In the genomic region with DNA sequence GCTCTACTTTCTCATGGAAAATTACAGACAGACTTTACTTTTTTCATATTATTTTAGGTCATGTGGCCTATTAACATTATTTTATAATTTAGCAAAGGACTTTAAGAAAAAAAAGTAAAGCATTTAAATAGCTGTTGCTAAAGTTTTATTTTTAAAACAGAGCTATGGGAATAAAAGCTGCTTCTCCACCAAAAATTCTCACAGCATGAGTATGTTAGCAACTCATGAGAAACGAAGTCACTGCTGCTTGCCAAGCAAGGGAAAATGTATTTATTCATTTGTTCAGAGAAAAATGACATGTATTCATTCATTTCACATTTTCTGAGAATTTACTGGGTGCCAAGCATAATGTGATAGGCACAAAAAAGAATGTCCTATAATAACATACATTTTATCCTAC, we compare ENCODE assay signal across 20 cellular contexts. TPM values are rescaled to one million over a fixed set of nuclear protein-coding genes. Genes with fewer than 3 reads are reported as not detected.
A peak's percentile ranks its signal among the peaks of the same experiment; 100 is the strongest.
DNase-seq lines count a peak whose midpoint lies in the region; ATAC-seq and TF ChIP-seq lines count a peak whose summit lies in the region.
"Had no signal": no experiment of that assay in that cellular context is flagged by ENCODE, and none has a peak within 500 bp of the region (broad histone marks: within the 10 kb centered on the region; RNA-seq: fewer than 3 reads in every experiment).

No MANE protein-coding gene starts in this region.

- intact Hi-C loops in Caco-2 (cut with micrococcal nuclease; ENCODE audit: unreplicated experiment), result loop anchor here (1.0 to 2.0 kb wide), 3 partner anchors 11 to 99 kb away; partner anchors contain the start of gene SOSTDC1
- intact Hi-C loops in IMR-90 (cut with micrococcal nuclease), result no loop called here
- intact Hi-C loops in CD8-positive, alpha-beta T cell (cut with DNase I, micrococcal nuclease), result no loop called here

- POLR2A ChIA-PET in Caco-2 (lab: Charles Lee) (no interaction called here), IMR-90 (lab: Charles Lee; ENCODE audit: unreplicated experiment) (interaction anchor here (0.7 kb wide), 1 partner anchor 414 kb away, joined by 3 read pairs; no protein-coding TSS in a partner anchor)
- POLR2A ChIA-PET in CD8-positive, alpha-beta T cell (lab: Charles Lee), result no interaction called here

- H4K20me1 ChIP-seq in IMR-90 (ENCODE audit: insufficient read depth, low read length), result no peaks in the 10 kb centered on the region
- H4K20me1 ChIP-seq: BLaER1 had no signal

- H3K14ac ChIP-seq in IMR-90 (replicated peaks; ENCODE audit: low read depth, low read length), result no peak overlapping the region

- H3K4me3 ChIP-seq in Caco-2 (ENCODE audit: low read depth, low read length), result no peak overlapping the region
- no peak overlapping the region for H3K4me3 ChIP-seq in IMR-90 (ENCODE audit: insufficient read depth, low read depth, low read length)
- no peak overlapping the region for H3K4me3 ChIP-seq in CD8-positive, alpha-beta T cell (ENCODE audit: low read depth, low read length)
- H3K4me3 ChIP-seq: BLaER1, K562 had no signal

- no peak overlapping the region for H3K27ac ChIP-seq in IMR-90 (ENCODE audit: insufficient read depth, low read length)
- H3K27ac ChIP-seq in CD8-positive, alpha-beta T cell (ENCODE audit: low read depth, low read length), result no peak overlapping the region
- H3K27ac ChIP-seq: BLaER1, HL-60 had no signal

- H3K27me3 Mint-ChIP-seq in Caco-2 (ENCODE audit: insufficient read depth, unreplicated experiment) (no peaks in the 10 kb centered on the region), chondrocyte (ENCODE audit: low read depth) (no peaks in the 10 kb centered on the region)
- H3K27me3 Mint-ChIP-seq in CD8-positive, alpha-beta T cell (ENCODE audit: low read depth), result peaks cover 2% of the 10 kb centered on the region

- no peak overlapping the region for H2BK15ac ChIP-seq in IMR-90 (ENCODE audit: low read depth, low read length)

- no peak overlapping the region for H4K8ac ChIP-seq in IMR-90 (ENCODE audit: low read depth in 2 of 2, low read length in 2 of 2)

- H3K36me3 ChIP-seq in Caco-2 (ENCODE audit: control insufficient read depth, insufficient read depth, low read length), result no peaks in the 10 kb centered on the region
- no peaks in the 10 kb centered on the region for H3K36me3 ChIP-seq in IMR-90 (ENCODE audit: control insufficient read depth, insufficient read depth, low read length)
- no peaks in the 10 kb centered on the region for H3K36me3 ChIP-seq in CD8-positive, alpha-beta T cell (ENCODE audit: insufficient read depth, low read length)
- H3K36me3 ChIP-seq: BLaER1 had no signal

- H4K91ac ChIP-seq in IMR-90 (ENCODE audit: insufficient read depth, low read depth, low read length), result no peak overlapping the region

- CTCF ChIA-PET in Caco-2 (lab: Charles Lee), result no interaction called here
- CTCF ChIA-PET in IMR-90 (lab: Yijun Ruan, JAX), result no interaction called here
- CTCF ChIA-PET in CD8-positive, alpha-beta T cell (lab: Charles Lee), result no interaction called here

- H3K9me3 Mint-ChIP-seq in Caco-2 (ENCODE audit: unreplicated experiment) (no peaks in the 10 kb centered on the region), chondrocyte (ENCODE audit: low read depth) (no peaks in the 10 kb centered on the region)
- no peaks in the 10 kb centered on the region for H3K9me3 Mint-ChIP-seq in CD8-positive, alpha-beta T cell
- H3K9me3 Mint-ChIP-seq: CD4-positive, alpha-beta memory T cell; H9 had no signal

- no peak overlapping the region for H3K23ac ChIP-seq in IMR-90 (ENCODE audit: low read depth, low read length)

- no peaks in the 10 kb centered on the region for H3K27me3 ChIP-seq in Caco-2 (replicated peaks; ENCODE audit: control insufficient read depth, insufficient read depth, low read length)
- no peaks in the 10 kb centered on the region for H3K27me3 ChIP-seq in IMR-90 (ENCODE audit: control insufficient read depth, insufficient read depth, low read length)
- no peaks in the 10 kb centered on the region for H3K27me3 ChIP-seq in CD8-positive, alpha-beta T cell (ENCODE audit: insufficient read depth, low read length)
- H3K27me3 ChIP-seq: BLaER1 had no signal

- DNase-seq in Caco-2 (no peak), IMR-90 (peak; percentile 6), chondrocyte (ENCODE audit: low spot score) (no peak), hepatic stellate cell (ENCODE audit: low spot score) (peak; percentile 14), SW480 (ENCODE audit: low spot score) (no peak)
- no peak for DNase-seq in CD8-positive, alpha-beta T cell
- DNase-seq: 8988T; CD4-positive, alpha-beta memory T cell; DMS 273 treated with DMSO at 0.1 percent for 48 hours; GOT3; H9 had no signal

- H3K36me3 Mint-ChIP-seq in Caco-2 (ENCODE audit: insufficient read depth, unreplicated experiment), result no peaks in the 10 kb centered on the region
- no peaks in the 10 kb centered on the region for H3K36me3 Mint-ChIP-seq in chondrocyte (ENCODE audit: low read depth)
- H3K36me3 Mint-ChIP-seq in CD8-positive, alpha-beta T cell, result no peaks in the 10 kb centered on the region
- H3K36me3 Mint-ChIP-seq: CD14-positive monocyte; CD4-positive, alpha-beta memory T cell had no signal

- no peak overlapping the region for H2BK120ac ChIP-seq in IMR-90 (ENCODE audit: low read depth, low read length)

- H3K27ac Mint-ChIP-seq in Caco-2 (ENCODE audit: unreplicated experiment), result peak overlapping the region; percentile 29
- H3K27ac Mint-ChIP-seq in chondrocyte (ENCODE audit: unreplicated experiment), result peak overlapping the region; percentile 79
- no peak overlapping the region for H3K27ac Mint-ChIP-seq in CD8-positive, alpha-beta T cell
- H3K27ac Mint-ChIP-seq: CD14-positive monocyte; CD4-positive, alpha-beta memory T cell; H9 had no signal

- H3K9me3 ChIP-seq in Caco-2, result no peaks in the 10 kb centered on the region
- no peaks in the 10 kb centered on the region for H3K9me3 ChIP-seq in IMR-90 (ENCODE audit: control insufficient read depth, insufficient read depth, low read length)
- H3K9me3 ChIP-seq in CD8-positive, alpha-beta T cell (ENCODE audit: low read length), result no peaks in the 10 kb centered on the region
- H3K9me3 ChIP-seq: BLaER1 had no signal

- no CpG with 5 or more reads among the region's 1 CpG for WGBS in IMR-90 (ENCODE audit: extremely low coverage in 2 of 2, insufficient read length in 1 of 2), 2 experiments

- no peak overlapping the region for H3K18ac ChIP-seq in IMR-90 (ENCODE audit: low read depth, low read length)

- H3K4me1 ChIP-seq in Caco-2 (peaks cover 16% of the 10 kb centered on the region), IMR-90 (ENCODE audit: control insufficient read depth, insufficient read depth, low read length) (no peaks in the 10 kb centered on the region)
- no peaks in the 10 kb centered on the region for H3K4me1 ChIP-seq in CD8-positive, alpha-beta T cell (ENCODE audit: insufficient read depth, low read length)
- H3K4me1 ChIP-seq: BLaER1 had no signal

- H2BK5ac ChIP-seq in IMR-90 (ENCODE audit: low read depth, low read length, poor library complexity, severe bottlenecking), result no peak overlapping the region

- no peak overlapping the region for H3K4me2 ChIP-seq in IMR-90 (ENCODE audit: low read depth, low read length)
- H3K4me2 ChIP-seq: BLaER1 had no signal

- H2BK20ac ChIP-seq in IMR-90 (ENCODE audit: low read depth, low read length), result no peak overlapping the region

- H3K9ac ChIP-seq in IMR-90 (ENCODE audit: low read depth, low read length), result no peak overlapping the region
- H3K9ac ChIP-seq: BLaER1 had no signal

- no peak overlapping the region for H2AK9ac ChIP-seq in IMR-90 (replicated peaks; ENCODE audit: low read depth, low read length, poor library complexity)

- H3K79me1 ChIP-seq in IMR-90 (ENCODE audit: low read depth in 1 of 2, low read length in 2 of 2), result no peaks in the 10 kb centered on the region

- no peak overlapping the region for H2AK5ac ChIP-seq in IMR-90 (ENCODE audit: low read depth, low read length)

- no peaks in the 10 kb centered on the region for H3K9me1 ChIP-seq in IMR-90 (ENCODE audit: insufficient read depth, low read length)

- TF ChIP-seq CTCF in Caco-2 (IDR thresholded peaks at IDR 0.05; ENCODE audit: insufficient read depth in 1 of 2, low read depth in 1 of 2, low read length in 1 of 2, severe bottlenecking in 1 of 2, unreplicated experiment in 1 of 2) (no peak), IMR-90 (conservative IDR thresholded peaks at IDR 0.05; ENCODE audit: low read depth, low read length) (no peak), chondrocyte (IDR thresholded peaks at IDR 0.05) (no peak)
- TF ChIP-seq CTCF in CD8-positive, alpha-beta T cell (IDR thresholded peaks at IDR 0.05), result no peak

- no TSS peak for BruUV-seq in Caco-2 (replicated peaks; lab: Mats Ljungman, UMichigan)
- BruUV-seq in IMR-90 (replicated peaks; lab: Mats Ljungman, UMichigan), result no TSS peak

- H2AFZ ChIP-seq in IMR-90 (replicated peaks; ENCODE audit: low read length, poor library complexity), result no peak overlapping the region

- in situ Hi-C loops in IMR-90 (cut with MboI; ENCODE audit: low sequenced_read_pairs), result no loop called here

- no peak overlapping the region for H3K4ac ChIP-seq in IMR-90 (ENCODE audit: low read depth, low read length)

- H4K5ac ChIP-seq in IMR-90 (ENCODE audit: low read depth, low read length), result no peak overlapping the region

- no peak for TF ChIP-seq POLR2A in IMR-90 (IDR thresholded peaks at IDR 0.05; ENCODE audit: low read depth, low read length)

- TF ChIP-seq RAD21 in IMR-90 (IDR thresholded peaks at IDR 0.05; ENCODE audit: low read length), result no peak

- H3K4me1 Mint-ChIP-seq in Caco-2 (ENCODE audit: low read depth, unreplicated experiment) (peaks cover 25% of the 10 kb centered on the region), chondrocyte (ENCODE audit: low read depth) (peaks cover 23% of the 10 kb centered on the region)
- no peaks in the 10 kb centered on the region for H3K4me1 Mint-ChIP-seq in CD8-positive, alpha-beta T cell (ENCODE audit: low read depth)
- H3K4me1 Mint-ChIP-seq: CD14-positive monocyte had no signal

- no peak overlapping the region for H3K56ac ChIP-seq in IMR-90 (ENCODE audit: extremely low read depth, insufficient read depth, low read length)

- dilution Hi-C loops in IMR-90 (cut with HindIII; ENCODE audit: low sequenced_read_pairs, unreplicated experiment), result no loop called here

- ATAC-seq in IMR-90 (ENCODE audit: low read depth) (no peak), HG02588 (IDR thresholded peaks at IDR 0.05; ENCODE audit: unreplicated experiment) (no peak), GM18517 (IDR thresholded peaks at IDR 0.05; ENCODE audit: unreplicated experiment) (no peak)
- no peak for ATAC-seq in CD8-positive, alpha-beta T cell

- no peak overlapping the region for H3K4me3 Mint-ChIP-seq in Caco-2 (ENCODE audit: unreplicated experiment)
- no peak overlapping the region for H3K4me3 Mint-ChIP-seq in chondrocyte (ENCODE audit: unreplicated experiment)
- no peak overlapping the region for H3K4me3 Mint-ChIP-seq in CD8-positive, alpha-beta T cell
- H3K4me3 Mint-ChIP-seq: CD14-positive monocyte; CD4-positive, alpha-beta memory T cell; H9 had no signal

TF ChIP-seq in IMR-90, 13 proteins besides CTCF, POLR2A, EP300 and RAD21 (continues in another document):
- no peak for TF ChIP-seq MXI1 (IDR thresholded peaks at IDR 0.05; ENCODE audit: borderline replicate concordance, low read depth, low read length)
- TF ChIP-seq CHD1 (IDR thresholded peaks at IDR 0.05; ENCODE audit: low read depth, low read length), result no peak

RNA-seq across cellular contexts. Expression of gene LRRC72, which starts 5.1 kb away (rescaled TPM):
- total RNA-seq in Caco-2 (2022), result not detected in 2 replicates
- not detected in 2 replicates for total RNA-seq in IMR-90 (2012; rRNA removed)
- polyA plus RNA-seq in IMR-90 (2012; rRNA removed), result not detected in 2 replicates
- polyA plus RNA-seq in IMR-90 (2012; cell fraction: cytosol; rRNA removed), result not detected in 2 replicates
- polyA plus RNA-seq in IMR-90 (2012; cell fraction: nucleus; rRNA removed; ENCODE audit: low replicate concordance), result not detected in 2 replicates
- total RNA-seq in chondrocyte, result not detected in 3 replicates
- total RNA-seq in CD8-positive, alpha-beta T cell, result not detected
- total RNA-seq: A673; CD4-positive, alpha-beta memory T cell; H9; HT1080; K562 had no signal
- polyA plus RNA-seq: AG04450; CD14-positive monocyte; CD4-positive, alpha-beta memory T cell had no signal

Comparison
In these comparisons a context has a peak if more than half of its experiments do, and no peak if none do; other contexts are left out.
1. DNase-seq: peak in IMR-90 (single experiment) and hepatic stellate cell (single experiment); none in Caco-2 (0 of 2), chondrocyte (single experiment), CD8-positive, alpha-beta T cell (0 of 7) and SW480 (single experiment).